Comparison of ENCODE assay signal across 1 cellular context in the genomic region with DNA sequence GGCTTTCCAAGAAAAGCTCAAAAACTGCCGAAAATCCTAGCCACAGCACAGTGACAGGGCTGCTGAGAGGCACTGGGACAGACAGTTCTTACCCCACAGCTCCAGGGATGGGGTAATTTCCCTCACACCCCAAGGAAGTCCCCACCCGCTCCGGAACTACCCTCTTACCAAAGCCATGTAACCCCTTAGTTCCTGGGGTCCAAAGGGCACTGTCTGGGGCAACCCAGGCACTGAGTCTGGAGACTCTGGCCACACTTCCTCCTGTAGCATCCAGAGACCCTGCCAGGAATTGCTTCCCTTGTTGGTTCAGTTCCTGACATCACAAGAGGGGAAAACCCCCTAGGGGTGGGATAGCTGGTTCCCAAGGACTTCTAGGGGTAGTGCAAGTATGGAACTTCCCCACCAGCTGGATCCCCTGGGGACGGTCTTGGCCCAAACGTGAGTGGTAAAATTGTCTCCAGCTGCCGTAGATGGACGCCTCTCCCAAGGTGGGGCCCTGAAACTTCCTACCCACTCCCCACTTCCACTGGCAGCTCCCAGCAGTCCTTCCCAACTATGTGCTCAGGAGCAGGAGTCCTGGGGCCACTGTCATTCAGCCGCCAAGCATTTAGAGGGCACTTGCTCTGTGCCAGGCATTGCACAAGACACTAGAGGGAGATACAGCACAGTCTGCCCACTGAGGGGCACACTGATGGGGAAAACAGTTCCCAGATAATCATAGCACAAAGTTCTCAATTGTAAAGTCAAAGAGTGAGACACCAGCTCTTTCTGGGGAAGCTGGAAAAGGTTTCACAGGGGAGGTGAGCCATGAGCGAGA.
TF ChIP-seq lines count a peak whose summit lies in the region.

No MANE protein-coding gene starts in this region.

TF ChIP-seq in H1, 55 proteins besides CTCF, POLR2A, EP300 and RAD21:
- TF ChIP-seq ZNF274 (IDR thresholded peaks at IDR 0.05; ENCODE audit: borderline replicate concordance, extremely low read depth, low read length) (no peak), CEBPB (IDR thresholded peaks at IDR 0.05; ENCODE audit: low read depth, low read length) (peak; percentile 32; the same call in 1 of the 2 replicates), CBX8 (IDR thresholded peaks at IDR 0.05; ENCODE audit: borderline replicate concordance, low read depth, low read length) (no peak), RXRA (IDR thresholded peaks at IDR 0.05; ENCODE audit: insufficient read depth, low read depth, low read length) (no peak)
